Comparison of ENCODE assay signal across 13 cellular contexts in genomic region chr12:109595321-109595902, GRCh38. TPM values are rescaled to one million over a fixed set of nuclear protein-coding genes. Genes with fewer than 3 reads are reported as not detected.
DNase-seq lines count a peak whose midpoint lies in the region; ATAC-seq lines count a peak whose summit lies in the region.
"Had no signal": no experiment of that assay in that cellular context is flagged by ENCODE, and none has a peak within 500 bp of the region (broad histone marks: within the 10 kb centered on the region; RNA-seq: fewer than 3 reads in every experiment).

No MANE protein-coding gene starts in this region.

- no peaks in the 10 kb centered on the region for H3K36me3 Mint-ChIP-seq in activated T-helper 17 cell treated with anti-CD3 and anti-CD28 coated beads, Interleukin-2, amount 50 U/mL, for 72 hours (ENCODE audit: low read depth)
- no peaks in the 10 kb centered on the region for H3K36me3 Mint-ChIP-seq in stimulated activated effector memory CD8-positive, alpha-beta T cell treated with anti-CD3 and anti-CD28 coated beads, Interleukin-12 subunit alpha, Interleukin-12 subunit beta, amount 100 ng/mL, for 72 hours

- no peak overlapping the region for H3K4me3 Mint-ChIP-seq in activated T-helper 17 cell treated with anti-CD3 and anti-CD28 coated beads, Interleukin-2, amount 50 U/mL, for 72 hours
- H3K4me3 Mint-ChIP-seq in stimulated activated effector memory CD8-positive, alpha-beta T cell treated with anti-CD3 and anti-CD28 coated beads, Interleukin-12 subunit alpha, Interleukin-12 subunit beta, amount 100 ng/mL, for 72 hours, result no peak overlapping the region

- no peaks in the 10 kb centered on the region for H3K9me3 Mint-ChIP-seq in activated T-helper 17 cell treated with anti-CD3 and anti-CD28 coated beads, Interleukin-2, amount 50 U/mL, for 72 hours
- no peaks in the 10 kb centered on the region for H3K9me3 Mint-ChIP-seq in stimulated activated effector memory CD8-positive, alpha-beta T cell treated with anti-CD3 and anti-CD28 coated beads, Interleukin-12 subunit alpha, Interleukin-12 subunit beta, amount 100 ng/mL, for 72 hours

- no peak overlapping the region for H3K27ac Mint-ChIP-seq in activated T-helper 17 cell treated with anti-CD3 and anti-CD28 coated beads, Interleukin-2, amount 50 U/mL, for 72 hours
- peak overlapping the region; percentile 64 for H3K27ac Mint-ChIP-seq in stimulated activated effector memory CD8-positive, alpha-beta T cell treated with anti-CD3 and anti-CD28 coated beads, Interleukin-12 subunit alpha, Interleukin-12 subunit beta, amount 100 ng/mL, for 72 hours

- no peaks in the 10 kb centered on the region for H3K27me3 Mint-ChIP-seq in activated T-helper 17 cell treated with anti-CD3 and anti-CD28 coated beads, Interleukin-2, amount 50 U/mL, for 72 hours

- ATAC-seq in activated T-helper 17 cell treated with anti-CD3 and anti-CD28 coated beads, Interleukin-2, amount 50 U/mL, for 72 hours (replicated peaks), result peak; percentile 97
- ATAC-seq in stimulated activated effector memory CD8-positive, alpha-beta T cell treated with anti-CD3 and anti-CD28 coated beads, Interleukin-12 subunit alpha, Interleukin-12 subunit beta, amount 100 ng/mL, for 72 hours, result no peak
- no peak for ATAC-seq in GM19035 (IDR thresholded peaks at IDR 0.05; ENCODE audit: unreplicated experiment)
- ATAC-seq in GM19452 (IDR thresholded peaks at IDR 0.05; ENCODE audit: unreplicated experiment), result no peak

- H3K4me1 Mint-ChIP-seq in activated T-helper 17 cell treated with anti-CD3 and anti-CD28 coated beads, Interleukin-2, amount 50 U/mL, for 72 hours, result peaks cover 18% of the 10 kb centered on the region
- peaks cover 21% of the 10 kb centered on the region for H3K4me1 Mint-ChIP-seq in stimulated activated effector memory CD8-positive, alpha-beta T cell treated with anti-CD3 and anti-CD28 coated beads, Interleukin-12 subunit alpha, Interleukin-12 subunit beta, amount 100 ng/mL, for 72 hours

- peak; percentile 64 for DNase-seq in activated effector memory CD4-positive, alpha-beta T cell treated with anti-CD3 and anti-CD28 coated beads, Interleukin-2, amount 50 U/mL, for 16 hours
- DNase-seq in activated effector memory CD4-positive, alpha-beta T cell treated with Interleukin-2 at 50 U/mL for 16 hours, result no peak
- peak; percentile 80 for DNase-seq in NOMO-1 treated with dmso at 0.1 percent for 144 hours (lab: John Stamatoyannopoulos, UW; ENCODE audit: unreplicated experiment)
- no peak for DNase-seq in stimulated activated effector memory CD8-positive, alpha-beta T cell treated with anti-CD3 and anti-CD28 coated beads, Interleukin-12 subunit alpha, Interleukin-12 subunit beta, amount 100 ng/mL, for 72 hours (ENCODE audit: low spot score in 2 of 2)
- DNase-seq in middle frontal gyrus (ENCODE audit: extremely low spot score, low spot score), result no peak
- DNase-seq: EL, NCI-H1417, NCI-H774, occipital lobe, spleen had no signal

RNA-seq across cellular contexts. Expression of gene MVK, which starts 21.8 kb away (rescaled TPM):
- 10 to 100 TPM; 10.7 to 15.6 TPM for total RNA-seq in activated T-helper 17 cell treated with anti-CD3 and anti-CD28 coated beads, Interleukin-2, amount 50 U/mL, for 72 hours

RNA-seq across cellular contexts. Expression of gene MMAB, which starts 22.1 kb away (rescaled TPM):
- 10 to 100 TPM; 17.8 to 22.2 TPM for total RNA-seq in activated T-helper 17 cell treated with anti-CD3 and anti-CD28 coated beads, Interleukin-2, amount 50 U/mL, for 72 hours

Comparison
In these comparisons a context has a peak if more than half of its experiments do, and no peak if none do; other contexts are left out.
1. DNase-seq: peak in activated effector memory CD4-positive, alpha-beta T cell treated with anti-CD3 and anti-CD28 coated beads, Interleukin-2, amount 50 U/mL, for 16 hours (single experiment) and NOMO-1 treated with dmso at 0.1 percent for 144 hours (single experiment); none in activated effector memory CD4-positive, alpha-beta T cell treated with Interleukin-2 at 50 U/mL for 16 hours (single experiment), stimulated activated effector memory CD8-positive, alpha-beta T cell treated with anti-CD3 and anti-CD28 coated beads, Interleukin-12 subunit alpha, Interleukin-12 subunit beta, amount 100 ng/mL, for 72 hours (0 of 2) and middle frontal gyrus (single experiment).